Comparison of ENCODE assay signal across 14 cellular contexts in the genomic region with DNA sequence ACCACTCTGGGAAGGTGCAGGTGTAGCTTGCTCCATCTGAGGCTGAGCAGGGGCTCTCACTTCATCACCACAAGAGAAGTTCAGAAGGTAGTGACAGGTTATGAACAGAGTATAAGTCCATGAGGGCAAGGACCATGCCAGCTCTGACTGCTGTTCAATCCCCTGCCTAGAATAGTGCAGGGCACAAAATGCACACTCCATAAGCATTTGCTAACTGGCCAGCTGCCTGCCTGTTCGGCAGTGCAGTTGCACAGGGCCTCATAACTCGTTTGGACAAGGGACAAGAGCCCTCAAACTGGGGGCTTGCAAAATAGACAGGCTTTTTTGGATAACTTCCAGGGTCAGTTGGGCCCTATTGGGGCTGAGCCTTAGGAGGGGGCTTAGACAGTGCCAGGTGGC. TPM values are rescaled to one million over a fixed set of nuclear protein-coding genes. Genes with fewer than 3 reads are reported as not detected.
DNase-seq lines count a peak whose midpoint lies in the region; ATAC-seq and TF ChIP-seq lines count a peak whose summit lies in the region.
"Had no signal": no experiment of that assay in that cellular context is flagged by ENCODE, and none has a peak within 500 bp of the region (broad histone marks: within the 10 kb centered on the region; RNA-seq: fewer than 3 reads in every experiment).

No MANE protein-coding gene starts in this region.

- TF ChIP-seq CTCF in MCF 10A (IDR thresholded peaks at IDR 0.05; ENCODE audit: unreplicated experiment) (no peak), breast epithelium (IDR thresholded peaks at IDR 0.05) (no peak), esophagus squamous epithelium (IDR thresholded peaks at IDR 0.05) (no peak), psoas muscle (IDR thresholded peaks at IDR 0.05) (no peak)

- peaks cover 23% of the 10 kb centered on the region for H3K36me3 Mint-ChIP-seq in MCF 10A (ENCODE audit: insufficient read depth, unreplicated experiment)

- no TSS peak for BruUV-seq in MCF 10A (replicated peaks; lab: Mats Ljungman, UMichigan)

- intact Hi-C loops in MCF 10A (cut with micrococcal nuclease): no loop called here
- intact Hi-C loops in breast epithelium (cut with DNase I; ENCODE audit: low total_unique reads): no loop called here
- intact Hi-C loops in esophagus squamous epithelium (cut with DNase I): no loop called here
- intact Hi-C loops in psoas muscle (cut with DNase I): no loop called here

- peaks cover 39% of the 10 kb centered on the region for H3K4me1 Mint-ChIP-seq in MCF 10A (ENCODE audit: insufficient read depth, unreplicated experiment)

- H3K27ac ChIP-seq in breast epithelium (peak overlapping the region in 1 of 2 donors; percentile 90), esophagus squamous epithelium (peak overlapping the region in 3 of 4 donors; percentile 65 to 85 (median 70)), psoas muscle (peak overlapping the region; percentile 82), urinary bladder (ENCODE audit: low read depth) (peak overlapping the region; percentile 31)

- 0 to 17% methylated on average over 1 to 2 of the region's 2 CpGs for WGBS in esophagus squamous epithelium, 2 donors
- WGBS in psoas muscle, 3 donors: 9 to 28% (median 23%) methylated on average over 2 of the region's 2 CpGs
- WGBS in urinary bladder: 16% methylated on average over 2 of the region's 2 CpGs

- H3K36me3 ChIP-seq in breast epithelium: no peaks in the 10 kb centered on the region
- peaks cover 0 to 70% (median 26%) of the 10 kb centered on the region in 3 donors for H3K36me3 ChIP-seq in esophagus squamous epithelium
- H3K36me3 ChIP-seq in psoas muscle (ENCODE audit: insufficient read depth in 1 of 2, low read depth in 1 of 2): peaks cover 0 to 93% of the 10 kb centered on the region in 2 donors
- no peaks in the 10 kb centered on the region for H3K36me3 ChIP-seq in urinary bladder (ENCODE audit: insufficient read depth)

- ATAC-seq in psoas muscle (no peak), GM21723 (IDR thresholded peaks at IDR 0.05; ENCODE audit: unreplicated experiment) (no peak)
- ATAC-seq: K562 had no signal

- H3K27ac Mint-ChIP-seq in MCF 10A (ENCODE audit: low read depth, unreplicated experiment): peak overlapping the region; percentile 24
- H3K27ac Mint-ChIP-seq: dendritic cell treated with granulocyte-macrophage colony-stimulating factor and Interleukin-4, amounts not matched to agents 40 ng/mL and 50 ng/mL, for 4 days had no signal

- no peaks in the 10 kb centered on the region for H3K27me3 ChIP-seq in breast epithelium
- H3K27me3 ChIP-seq in esophagus squamous epithelium: no peaks in the 10 kb centered on the region
- H3K27me3 ChIP-seq in psoas muscle (ENCODE audit: insufficient read depth in 3 of 3, low read length in 2 of 3): no peaks in the 10 kb centered on the region

- CTCF ChIA-PET in MCF 10A (lab: Yijun Ruan, JAX): interaction anchor here (0.5 to 15.3 kb wide), 8 partner anchors 13 to 684 kb away, joined by 3 to 652 read pairs (median 4); partner anchors contain the start of genes G3BP1 and SLC36A1

- TF ChIP-seq POLR2A in breast epithelium (IDR thresholded peaks at IDR 0.05): no peak
- no peak for TF ChIP-seq POLR2A in esophagus squamous epithelium (IDR thresholded peaks at IDR 0.05)

- H3K4me1 ChIP-seq in breast epithelium (peaks cover 3 to 8% of the 10 kb centered on the region in 2 donors), esophagus squamous epithelium (peaks cover 7 to 84% (median 42%) of the 10 kb centered on the region in 3 donors), psoas muscle (peaks cover 40% of the 10 kb centered on the region), urinary bladder (ENCODE audit: insufficient read depth) (no peaks in the 10 kb centered on the region)

- H3K27me3 Mint-ChIP-seq in MCF 10A (ENCODE audit: insufficient read depth, unreplicated experiment): no peaks in the 10 kb centered on the region
- H3K27me3 Mint-ChIP-seq: dendritic cell treated with granulocyte-macrophage colony-stimulating factor and Interleukin-4, amounts not matched to agents 40 ng/mL and 50 ng/mL, for 4 days had no signal

- no peak overlapping the region for H3K4me3 Mint-ChIP-seq in MCF 10A (ENCODE audit: unreplicated experiment)
- H3K4me3 Mint-ChIP-seq: dendritic cell treated with granulocyte-macrophage colony-stimulating factor and Interleukin-4, amounts not matched to agents 40 ng/mL and 50 ng/mL, for 4 days had no signal

- no peak overlapping the region for H3K4me3 ChIP-seq in breast epithelium
- no peak overlapping the region for H3K4me3 ChIP-seq in esophagus squamous epithelium
- no peak overlapping the region for H3K4me3 ChIP-seq in psoas muscle
- no peak overlapping the region for H3K4me3 ChIP-seq in urinary bladder (ENCODE audit: low read depth, low read length)
- H3K4me3 ChIP-seq: K562 had no signal

- H3K9me3 Mint-ChIP-seq in MCF 10A (ENCODE audit: unreplicated experiment): no peaks in the 10 kb centered on the region
- H3K9me3 Mint-ChIP-seq: dendritic cell treated with granulocyte-macrophage colony-stimulating factor and Interleukin-4, amounts not matched to agents 40 ng/mL and 50 ng/mL, for 4 days had no signal

- POLR2A ChIA-PET in MCF 10A (lab: Yijun Ruan, JAX): interaction anchor here (0.9 kb wide), 1 partner anchor 105 kb away, joined by 3 read pairs; no protein-coding TSS in a partner anchor

- no peaks in the 10 kb centered on the region for H3K9me3 ChIP-seq in breast epithelium
- H3K9me3 ChIP-seq in esophagus squamous epithelium: no peaks in the 10 kb centered on the region
- no peaks in the 10 kb centered on the region for H3K9me3 ChIP-seq in psoas muscle

- DNase-seq in MCF 10A (ENCODE audit: unreplicated experiment) (no peak), breast epithelium (ENCODE audit: low spot score in 2 of 2) (no peak), esophagus squamous epithelium (lab: John Stamatoyannopoulos, UW) (no peak), psoas muscle (no peak), GOT3 (lab: John Stamatoyannopoulos, UW) (no peak), HPDE6-E6E7 (ENCODE audit: extremely low spot score) (no peak)
- DNase-seq: activated naive CD4-positive, alpha-beta T cell treated with anti-CD3 and anti-CD28 coated beads, Interleukin-2, amount 50 U/mL, for 16 hours; NCI-H146; NCI-H748 treated with DMSO at 0.1 percent for 48 hours; SHP77 had no signal

RNA-seq across cellular contexts. Expression of gene SPARC, which starts 21.1 kb away (rescaled TPM):
- total RNA-seq in MCF 10A (2022) (17.4 and 32.6 TPM in 2 replicates), breast epithelium (1,000 to 10,000 TPM in 1 of 3 donors, 100 to 1,000 TPM in 2; 220 to 2,507 (median 295) TPM), esophagus squamous epithelium (100 to 1,000 TPM in 1 of 4 donors, 10 to 100 TPM in 3; 14.9 to 164 (median 61.9) TPM), psoas muscle (100 to 1,000 TPM; 175 to 687 (median 372) TPM), urinary bladder (5,536 TPM)
- polyA plus RNA-seq in psoas muscle (100 to 1,000 TPM; 111 to 331 (median 170) TPM), urinary bladder (1,774 TPM)
